ENCODE assay signal across 8 cellular contexts in genomic region chr1:107057197-107058133, GRCh38. TPM values are rescaled to one million over a fixed set of nuclear protein-coding genes. Genes with fewer than 3 reads are reported as not detected.
DNase-seq lines count a peak whose midpoint lies in the region; ATAC-seq and TF ChIP-seq lines count a peak whose summit lies in the region.

No MANE protein-coding gene starts in this region.

- H3K4me1 Mint-ChIP-seq in activated T-cell treated with anti-CD3 and anti-CD28 coated beads, Interleukin-2, amount 50 U/mL, for 72 hours (ENCODE audit: low read depth): peaks cover 25% of the 10 kb centered on the region
- H3K4me1 Mint-ChIP-seq in naive thymus-derived CD8-positive, alpha-beta T cell: peaks cover 12 to 32% (median 30%) of the 10 kb centered on the region in 4 donors

- H3K9ac ChIP-seq in subcutaneous abdominal adipose tissue (ENCODE audit: low read length in 5 of 5): peak overlapping the region; percentile 70 to 92 (median 73)

- TF ChIP-seq CTCF in C4-2B (conservative IDR thresholded peaks at IDR 0.05) (no peak), fibroblast of mammary gland (conservative IDR thresholded peaks at IDR 0.05; ENCODE audit: control insufficient read depth, insufficient read depth, low read depth, low read length) (no peak)

- peak overlapping the region; percentile 98 for H3K4me3 Mint-ChIP-seq in activated T-cell treated with anti-CD3 and anti-CD28 coated beads, Interleukin-2, amount 50 U/mL, for 72 hours
- peak overlapping the region; percentile 95 to 100 (median 98) for H3K4me3 Mint-ChIP-seq in naive thymus-derived CD8-positive, alpha-beta T cell

- POLR2A ChIA-PET in naive thymus-derived CD8-positive, alpha-beta T cell (lab: Charles Lee): interaction anchor here (0.6 kb wide), 1 partner anchor 83 kb away, joined by 7 read pairs; no protein-coding TSS in a partner anchor

- H3K27ac Mint-ChIP-seq in activated T-cell treated with anti-CD3 and anti-CD28 coated beads, Interleukin-2, amount 50 U/mL, for 72 hours: peak overlapping the region; percentile 79
- H3K27ac Mint-ChIP-seq in naive thymus-derived CD8-positive, alpha-beta T cell: peak overlapping the region; percentile 94 to 100 (median 98)

- no peaks in the 10 kb centered on the region for H3K9me3 ChIP-seq in subcutaneous abdominal adipose tissue (ENCODE audit: control insufficient read depth in 5 of 5, low read length in 5 of 5)

- peaks cover 0 to 8% (median 5%) of the 10 kb centered on the region in 5 donors for H3K36me3 ChIP-seq in subcutaneous abdominal adipose tissue (ENCODE audit: control insufficient read depth in 5 of 5, insufficient read depth in 5 of 5, low read length in 5 of 5)

- H3K27me3 Mint-ChIP-seq in activated T-cell treated with anti-CD3 and anti-CD28 coated beads, Interleukin-2, amount 50 U/mL, for 72 hours (ENCODE audit: low read depth): no peaks in the 10 kb centered on the region
- H3K27me3 Mint-ChIP-seq in naive thymus-derived CD8-positive, alpha-beta T cell: no peaks in the 10 kb centered on the region

- no peaks in the 10 kb centered on the region for H3K27me3 ChIP-seq in subcutaneous abdominal adipose tissue (ENCODE audit: control insufficient read depth in 5 of 5, insufficient read depth in 4 of 5, low read length in 5 of 5)

- peak; percentile 51 for ATAC-seq in HG03342 (IDR thresholded peaks at IDR 0.05; ENCODE audit: unreplicated experiment)
- peak; percentile 62 to 73 for ATAC-seq in activated T-cell treated with anti-CD3 and anti-CD28 coated beads, Interleukin-2, amount 50 U/mL, for 72 hours (replicated peaks in 1 of 2)
- ATAC-seq in naive thymus-derived CD8-positive, alpha-beta T cell: peak; percentile 27 to 28

- H3K4me3 ChIP-seq in fibroblast of mammary gland (ENCODE audit: control insufficient read depth, low read depth, low read length) (peak overlapping the region; percentile 92), subcutaneous abdominal adipose tissue (ENCODE audit: low read depth in 1 of 5, low read length in 5 of 5) (peak overlapping the region; percentile 90 to 100 (median 97))

- H3K4me1 ChIP-seq in subcutaneous abdominal adipose tissue (ENCODE audit: control insufficient read depth in 5 of 5, insufficient read depth in 5 of 5, low read length in 5 of 5): peaks cover 0 to 21% (median 19%) of the 10 kb centered on the region in 5 donors

- H3K36me3 Mint-ChIP-seq in activated T-cell treated with anti-CD3 and anti-CD28 coated beads, Interleukin-2, amount 50 U/mL, for 72 hours (ENCODE audit: insufficient read depth in 2 of 2): peaks cover 2 to 5% of the 10 kb centered on the region in 2 donors
- H3K36me3 Mint-ChIP-seq in naive thymus-derived CD8-positive, alpha-beta T cell: peaks cover 6 to 28% (median 8%) of the 10 kb centered on the region in 3 donors

- peak; percentile 30 for TF ChIP-seq POLR2A in GM19193 (IDR thresholded peaks at IDR 0.05; ENCODE audit: extremely low read depth, insufficient read depth, insufficient read length)

- peak; percentile 82 for DNase-seq in NCI-H748 (lab: John Stamatoyannopoulos, UW; ENCODE audit: unreplicated experiment)
- DNase-seq in activated T-cell treated with anti-CD3 and anti-CD28 coated beads, Interleukin-2, amount 50 U/mL, for 72 hours: peak; percentile 54 to 58
- peak; percentile 44 for DNase-seq in fibroblast of mammary gland (ENCODE audit: low read depth)
- peak in 7 of 10 donors; percentile 11 to 60 (median 29) for DNase-seq in naive thymus-derived CD8-positive, alpha-beta T cell

- H3K27ac ChIP-seq in C4-2B (peak overlapping the region; percentile 94), subcutaneous abdominal adipose tissue (ENCODE audit: low read depth, low read length) (peak overlapping the region; percentile 57)

- peaks cover 0 to 1% of the 10 kb centered on the region in 2 donors for H3K9me3 Mint-ChIP-seq in activated T-cell treated with anti-CD3 and anti-CD28 coated beads, Interleukin-2, amount 50 U/mL, for 72 hours
- H3K9me3 Mint-ChIP-seq in naive thymus-derived CD8-positive, alpha-beta T cell: peaks cover 0 to 4% (median 0%) of the 10 kb centered on the region in 9 donors

RNA-seq across cellular contexts. Expression of gene PRMT6, which starts 1.0 kb away (rescaled TPM):
- total RNA-seq in activated T-cell treated with anti-CD3 and anti-CD28 coated beads, Interleukin-2, amount 50 U/mL, for 72 hours: 1 to 10 TPM; 7.1 to 7.8 TPM
- 10 to 100 TPM; 23.3 to 23.5 TPM for total RNA-seq in naive thymus-derived CD8-positive, alpha-beta T cell
- 10 to 100 TPM; 14.4 to 17.5 (median 17.0) TPM for polyA plus RNA-seq in naive thymus-derived CD8-positive, alpha-beta T cell

Comparison
In these comparisons a context has a peak if more than half of its experiments do, and no peak if none do; other contexts are left out.
1. Peak in every context shown above with its lines: DNase-seq, ATAC-seq, H3K4me3 ChIP-seq and H3K27ac ChIP-seq.
2. DNase-seq: peak in every context shown above with its lines; median percentile 82 in NCI-H748; 56 in activated T-cell treated with anti-CD3 and anti-CD28 coated beads, Interleukin-2, amount 50 U/mL, for 72 hours; 44 in fibroblast of mammary gland; 29 in naive thymus-derived CD8-positive, alpha-beta T cell.